Comparison of ENCODE assay signal across 9 cellular contexts in the genomic region with DNA sequence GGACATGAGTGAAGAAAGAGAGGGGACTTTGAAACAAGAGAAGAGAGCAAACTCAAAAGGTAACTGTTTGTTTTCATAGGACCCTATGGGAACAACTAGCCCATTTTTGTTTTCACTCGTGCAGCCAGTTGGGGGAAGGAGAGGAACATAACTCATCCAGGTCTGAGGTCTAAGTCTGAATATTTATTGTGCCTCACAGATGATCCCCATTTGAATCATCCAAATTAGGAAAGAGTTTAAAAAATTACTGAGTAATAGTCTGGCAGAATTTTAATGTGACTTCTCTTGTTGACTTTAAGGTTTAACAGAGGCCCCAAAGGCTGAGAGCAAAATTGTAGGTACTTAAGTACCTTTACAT. TPM values are rescaled to one million over a fixed set of nuclear protein-coding genes. Genes with fewer than 3 reads are reported as not detected.
A peak's percentile ranks its signal among the peaks of the same experiment; 100 is the strongest.
DNase-seq lines count a peak whose midpoint lies in the region; ATAC-seq, FAIRE-seq and TF ChIP-seq lines count a peak whose summit lies in the region.
"Had no signal": no experiment of that assay in that cellular context is flagged by ENCODE, and none has a peak within 500 bp of the region (broad histone marks: within the 10 kb centered on the region; RNA-seq: fewer than 3 reads in every experiment).

No MANE protein-coding gene starts in this region.

- H3K18ac ChIP-seq in H1 (ENCODE audit: extremely low read depth, low read length), result no peak overlapping the region

- peak overlapping the region; percentile 80 for H3K4me3 ChIP-seq in Loucy (ENCODE audit: low read length, poor library complexity, severe bottlenecking)
- no peak overlapping the region for H3K4me3 ChIP-seq in H1 (ENCODE audit: extremely low read depth in 1 of 4, insufficient read depth in 2 of 4, low read depth in 3 of 4, low read length in 4 of 4)
- H3K4me3 ChIP-seq in psoas muscle, result peak overlapping the region; percentile 59

- no peaks in the 10 kb centered on the region for H3K9me2 ChIP-seq in Loucy (replicated peaks; ENCODE audit: low read depth, low read length)

- H2BK5ac ChIP-seq in H1 (ENCODE audit: low read depth, low read length), result no peak overlapping the region

- H3K36me3 ChIP-seq in Loucy (ENCODE audit: insufficient read depth, low read length) (no peaks in the 10 kb centered on the region), H1 (ENCODE audit: control insufficient read depth in 2 of 4, insufficient read depth in 4 of 4, low read length in 3 of 4) (no peaks in the 10 kb centered on the region), psoas muscle (ENCODE audit: insufficient read depth in 1 of 2, low read depth in 1 of 2) (no peaks in the 10 kb centered on the region)

- H3K23me2 ChIP-seq in H1 (ENCODE audit: low read depth, low read length), result no peaks in the 10 kb centered on the region; the same call in 1 of the 2 replicates

- H3K79me2 ChIP-seq in Loucy (ENCODE audit: insufficient read depth, low read length), result no peaks in the 10 kb centered on the region
- H3K79me2 ChIP-seq in H1 (ENCODE audit: control insufficient read depth in 1 of 2, insufficient read depth in 2 of 2, low read length in 2 of 2), result no peaks in the 10 kb centered on the region

- H4K20me1 ChIP-seq in Loucy (ENCODE audit: insufficient read depth, low read length, poor library complexity, severe bottlenecking) (no peaks in the 10 kb centered on the region), H1 (replicated peaks in 1 of 2; ENCODE audit: control insufficient read depth in 1 of 2, insufficient read depth in 2 of 2, low read length in 2 of 2) (no peaks in the 10 kb centered on the region)

- H3K9me3 ChIP-seq in Loucy (ENCODE audit: insufficient read depth, low read depth, low read length) (no peaks in the 10 kb centered on the region), H1 (ENCODE audit: insufficient read depth in 2 of 2, low read depth in 1 of 2, low read length in 1 of 2) (no peaks in the 10 kb centered on the region), psoas muscle (no peaks in the 10 kb centered on the region)

- intact Hi-C loops in psoas muscle (cut with DNase I), result no loop called here

- no peak overlapping the region for H3K56ac ChIP-seq in H1 (replicated peaks; ENCODE audit: insufficient read length, low read depth, low read length)

- no peak overlapping the region for H4K8ac ChIP-seq in H1 (ENCODE audit: extremely low read depth, insufficient read depth, low read length)

- no peak overlapping the region for H2AK5ac ChIP-seq in H1 (ENCODE audit: low read depth, low read length)

- H3K14ac ChIP-seq in H1 (ENCODE audit: insufficient read length), result no peak overlapping the region

- no peak overlapping the region for H2BK20ac ChIP-seq in H1 (ENCODE audit: low read length)

- TF ChIP-seq EP300 in H1 (IDR thresholded peaks at IDR 0.05; ENCODE audit: borderline replicate concordance in 1 of 2, low read depth in 2 of 2, low read length in 2 of 2), result no peak

- no peak overlapping the region for H3K4ac ChIP-seq in H1 (replicated peaks; ENCODE audit: insufficient read length, low read depth, low read length)

- H4K91ac ChIP-seq in H1 (replicated peaks; ENCODE audit: insufficient read length, low read length), result no peak overlapping the region

- no peaks in the 10 kb centered on the region for H3K79me1 ChIP-seq in H1 (ENCODE audit: low read depth, low read length)

- no peak overlapping the region for H2BK15ac ChIP-seq in H1 (ENCODE audit: low read length)

- ATAC-seq in psoas muscle (no peak), GM21381 (IDR thresholded peaks at IDR 0.05; ENCODE audit: unreplicated experiment) (no peak), GM19328 (IDR thresholded peaks at IDR 0.05; ENCODE audit: unreplicated experiment) (no peak)
- ATAC-seq: K562 had no signal

- H3K4me1 ChIP-seq in Loucy (ENCODE audit: insufficient read depth, low read length, poor library complexity, severe bottlenecking) (peaks cover 21% of the 10 kb centered on the region), H1 (replicated peaks in 1 of 4; ENCODE audit: control insufficient read depth in 3 of 4, insufficient read depth in 4 of 4, low read length in 3 of 4) (peaks cover 0 to 5% (median under 1%) of the 10 kb centered on the region in 4 experiments; a peak in 2 of 7 replicates), psoas muscle (no peaks in the 10 kb centered on the region)

- no peak for TF ChIP-seq RAD21 in H1 (IDR thresholded peaks at IDR 0.05 in 1 of 2, conservative IDR thresholded peaks at IDR 0.05 in 1 of 2; ENCODE audit: low read depth in 2 of 2, low read length in 2 of 2)

- H3K27ac ChIP-seq in H1 (ENCODE audit: low read depth, low read length), result no peak overlapping the region
- peak overlapping the region; percentile 38 for H3K27ac ChIP-seq in psoas muscle

- H2AFZ ChIP-seq in Loucy (ENCODE audit: low read length) (peak overlapping the region; percentile 80), H1 (ENCODE audit: low read length) (peak overlapping the region; percentile 93)

- H3F3A ChIP-seq in Loucy (ENCODE audit: low read depth), result peaks cover 12% of the 10 kb centered on the region; the same call in 1 of the 2 replicates

- H4K5ac ChIP-seq in H1 (ENCODE audit: insufficient read length, low read depth, low read length), result no peak overlapping the region

- CTCF ChIA-PET in H1 (lab: Charles Lee; ENCODE audit: partially characterized antibody), result interaction anchor here (1.6 kb wide), 1 partner anchor 12 kb away, joined by 3 read pairs; no protein-coding TSS in a partner anchor

- WGBS in H1 (ENCODE audit: extremely low coverage in 1 of 2, insufficient coverage in 1 of 2, insufficient read length in 1 of 2, insufficient replicate concordance in 2 of 2, low coverage in 1 of 2, low lambda C conversion rate in 2 of 2, missing lambda C conversion rate in 1 of 2), 2 experiments, result 63% methylated on average over 1 of the region's 1 CpG; no CpG with 5 or more reads in 1 of the 2 experiments
- 18 to 33% (median 33%) methylated on average over 1 of the region's 1 CpG for WGBS in psoas muscle, 3 donors

- POLR2A ChIA-PET in H1 (lab: Charles Lee; ENCODE audit: partially characterized antibody), result interaction anchor here (1.1 kb wide), 1 partner anchor 9 kb away, joined by 4 read pairs; no protein-coding TSS in a partner anchor

- peak overlapping the region; percentile 97 for H3K4me2 ChIP-seq in Loucy (ENCODE audit: low read depth, low read length, poor library complexity, severe bottlenecking)
- 0 out of 4 replicates have a peak overlapping the region, but pooled peaks of 1 of the 2 experiments have one; percentile 44 for H3K4me2 ChIP-seq in H1 (ENCODE audit: insufficient read depth in 1 of 2, low read depth in 2 of 2, low read length in 2 of 2)

- H2BK120ac ChIP-seq in H1 (replicated peaks; ENCODE audit: low read depth, low read length), result no peak overlapping the region

- no peaks in the 10 kb centered on the region for H3K27me3 ChIP-seq in Loucy (ENCODE audit: insufficient read depth, low read length, poor library complexity, severe bottlenecking)
- no peaks in the 10 kb centered on the region for H3K27me3 ChIP-seq in H1 (replicated peaks in 1 of 4; ENCODE audit: control insufficient read depth in 3 of 4, extremely low read depth in 1 of 4, insufficient read depth in 3 of 4, low read length in 3 of 4)
- no peaks in the 10 kb centered on the region for H3K27me3 ChIP-seq in psoas muscle (ENCODE audit: insufficient read depth in 3 of 3, low read length in 2 of 3)

- H3K9ac ChIP-seq in Loucy (ENCODE audit: low read depth, low read length, poor library complexity, severe bottlenecking) (peak overlapping the region; percentile 79), H1 (replicated peaks in 1 of 4; ENCODE audit: extremely low read depth in 1 of 4, low read depth in 3 of 4, low read length in 3 of 4) (no peak overlapping the region)

- no peak for TF ChIP-seq POLR2A in H1 (IDR thresholded peaks at IDR 0.05; ENCODE audit: control extremely low read depth in 1 of 2, low read depth in 2 of 2, low read length in 2 of 2)

- DNase-seq in EH (ENCODE audit: low read depth) (peak; percentile 52), H1 (ENCODE audit: low read depth in 1 of 2, low spot score in 2 of 2) (no peak), psoas muscle (no peak), mesenteric fat pad (ENCODE audit: low spot score) (no peak), DMS153 treated with DMSO at 0.1 percent for 48 hours (lab: John Stamatoyannopoulos, UW; ENCODE audit: unreplicated experiment) (no peak)

- no peak for FAIRE-seq in H1 (lab: Jason Lieb, UNC)
- FAIRE-seq: K562 had no signal

- H2BK12ac ChIP-seq in H1 (ENCODE audit: low read depth, low read length), result no peak overlapping the region

- TF ChIP-seq CTCF in Loucy (conservative IDR thresholded peaks at IDR 0.05; ENCODE audit: low read length), result no peak
- no peak for TF ChIP-seq CTCF in H1 (IDR thresholded peaks at IDR 0.05; ENCODE audit: control extremely low read depth in 1 of 3, insufficient read depth in 1 of 3, low read depth in 1 of 3, low read length in 3 of 3)
- no peak for TF ChIP-seq CTCF in psoas muscle (IDR thresholded peaks at IDR 0.05)

- H3K23ac ChIP-seq in H1 (ENCODE audit: insufficient read length), result no peak overlapping the region

TF ChIP-seq in H1, 55 proteins besides CTCF, POLR2A, EP300 and RAD21 (continues in another document):
- TF ChIP-seq E2F6 (IDR thresholded peaks at IDR 0.05), result no peak
- TF ChIP-seq SUZ12 (IDR thresholded peaks at IDR 0.05; ENCODE audit: low read length), result no peak
- no peak for TF ChIP-seq POLR2AphosphoS5 (IDR thresholded peaks at IDR 0.05; ENCODE audit: low read depth, low read length)
- no peak for TF ChIP-seq TBP (IDR thresholded peaks at IDR 0.05; ENCODE audit: low read depth, low read length)
- no peak for TF ChIP-seq SIN3A (conservative IDR thresholded peaks at IDR 0.05 in 1 of 2, IDR thresholded peaks at IDR 0.05 in 1 of 2; ENCODE audit: low read depth in 1 of 2, low read length in 2 of 2)
- TF ChIP-seq SIX5 (IDR thresholded peaks at IDR 0.05; ENCODE audit: low read depth, low read length), result no peak
- no peak for TF ChIP-seq TCF12 (IDR thresholded peaks at IDR 0.05; ENCODE audit: low read depth, low read length)

RNA-seq across cellular contexts. Expression of gene TSPAN2, which starts 10.4 kb away (rescaled TPM):
- 13.0 and 14.2 TPM in 2 replicates for total RNA-seq in H1 (2021; fragmentation: NEBNext Ultra II Directional; extraction: Animal tissue kit (Norgen Biotek cat#: 25700))
- polyA plus RNA-seq in H1 (2011; rRNA removed) (7.4 and 9.5 TPM in 2 replicates), psoas muscle (1 to 10 TPM in 2 of 3 donors, under 1 TPM in 1; 0.87 to 1.4 (median 1.1) TPM)
- polyA plus RNA-seq in H1 (2011; cell fraction: cytosol; rRNA removed), result 9.8 TPM
- polyA plus RNA-seq in H1 (2011; cell fraction: nucleus; rRNA removed), result 7.4 TPM
- 10.9 to 16.1 TPM (median 14.7 TPM) in 4 replicates for polyA plus RNA-seq in H1 (2012, experiment 1 of 2)
- 0.64 TPM for polyA plus RNA-seq in H1 (2012, experiment 2 of 2)
- 10.9 TPM for polyA plus RNA-seq in H1 (2013, experiment 1 of 2)
- polyA plus RNA-seq in H1 (2013, experiment 2 of 2), result 11.1 TPM
- polyA minus RNA-seq in H1 (2011; rRNA and poly(A)+ RNA removed), result 6.3 and 13.5 TPM in 2 replicates
- 3.7 TPM for polyA minus RNA-seq in H1 (2011; cell fraction: cytosol; rRNA and poly(A)+ RNA removed)
- polyA minus RNA-seq in H1 (2011; cell fraction: nucleus; rRNA and poly(A)+ RNA removed), result 14.7 TPM
- total RNA-seq in psoas muscle (1 to 10 TPM; 1.2 to 2.3 (median 2.1) TPM), mesenteric fat pad (4.3 TPM)
- total RNA-seq: K562 had no signal
- polyA plus RNA-seq: K562 had no signal

Comparison
In these comparisons a context has a peak if more than half of its experiments do, and no peak if none do; other contexts are left out.
1. H3K4me3 ChIP-seq: peak in Loucy (single experiment) and psoas muscle (single experiment); none in H1 (0 of 4).